In genomic region chr4:48836658-48837057, GRCh38 we compare ENCODE assay signal across 25 cellular contexts. TPM values are rescaled to one million over a fixed set of nuclear protein-coding genes. Genes with fewer than 3 reads are reported as not detected.
DNase-seq lines count a peak whose midpoint lies in the region; ATAC-seq, FAIRE-seq and TF ChIP-seq lines count a peak whose summit lies in the region.
"Had no signal": no experiment of that assay in that cellular context is flagged by ENCODE, and none has a peak within 500 bp of the region (broad histone marks: within the 10 kb centered on the region; RNA-seq: fewer than 3 reads in every experiment).

No MANE protein-coding gene starts in this region.

- H3K4me2 ChIP-seq in A549 (no peak overlapping the region), K562 (ENCODE audit: insufficient read depth, low read length) (no peak overlapping the region)
- H3K4me2 ChIP-seq: BLaER1 had no signal

- BruUV-seq in K562 (replicated peaks; lab: Mats Ljungman, UMichigan): no TSS peak

- no peaks in the 10 kb centered on the region for H3K27me3 ChIP-seq in K562 (ENCODE audit: control insufficient read depth in 2 of 2, insufficient read depth in 2 of 2, low read length in 2 of 2)
- H3K27me3 ChIP-seq: BE2C, BLaER1 had no signal

- H3K27ac ChIP-seq in A549 (no peak overlapping the region), K562 (ENCODE audit: extremely low read depth, low read depth, low read length) (no peak overlapping the region)
- H3K27ac ChIP-seq: 22Rv1, BLaER1 had no signal

- WGBS in A549 (ENCODE audit: missing lambda C conversion rate): 94% methylated on average over 4 of the region's 4 CpGs
- 94% methylated on average over 4 of the region's 4 CpGs for WGBS in K562 (ENCODE audit: insufficient coverage, low coverage, missing lambda C conversion rate)

- H4K20me1 ChIP-seq in K562 (replicated peaks; ENCODE audit: control insufficient read depth, insufficient read depth, low read length): no peaks in the 10 kb centered on the region

- TF ChIP-seq POLR2A in A549 (IDR thresholded peaks at IDR 0.05; ENCODE audit: low read length) (no peak), K562 (conservative IDR thresholded peaks at IDR 0.05) (no peak)

- in situ Hi-C loops in K562 (cut with MboI): no loop called here

- no peak for TF ChIP-seq RAD21 in A549 (conservative IDR thresholded peaks at IDR 0.05 in 1 of 2, IDR thresholded peaks at IDR 0.05 in 1 of 2)
- TF ChIP-seq RAD21 in K562 (CRISPR knock-in tag; conservative IDR thresholded peaks at IDR 0.05 in 1 of 2, IDR thresholded peaks at IDR 0.05 in 1 of 2): no peak

- peaks cover 13% of the 10 kb centered on the region for H3K36me3 Mint-ChIP-seq in activated naive CD8-positive, alpha-beta T cell
- peaks cover 32% of the 10 kb centered on the region for H3K36me3 Mint-ChIP-seq in activated naive CD8-positive, alpha-beta T cell treated with anti-CD3 and anti-CD28 coated beads for 36 hours

- no peak for TF ChIP-seq EP300 in A549 (IDR thresholded peaks at IDR 0.05)
- no peak for TF ChIP-seq EP300 in K562 (IDR thresholded peaks at IDR 0.05; ENCODE audit: low read length)

- TF ChIP-seq CTCF in A549 (IDR thresholded peaks at IDR 0.05): no peak
- TF ChIP-seq CTCF in K562 (IDR thresholded peaks at IDR 0.05 in 2 of 3, conservative IDR thresholded peaks at IDR 0.05 in 1 of 3; ENCODE audit: insufficient read depth in 2 of 3, low read depth in 1 of 3, low read length in 3 of 3): no peak

- no peak overlapping the region for H3K4me3 Mint-ChIP-seq in activated naive CD8-positive, alpha-beta T cell
- H3K4me3 Mint-ChIP-seq in activated naive CD8-positive, alpha-beta T cell treated with anti-CD3 and anti-CD28 coated beads for 36 hours: no peak overlapping the region
- H3K4me3 Mint-ChIP-seq: CD14-positive monocyte; CD4-positive, alpha-beta memory T cell; CD4-positive, CD25-positive, alpha-beta regulatory T cell; CD8-positive, alpha-beta memory T cell had no signal

- CTCF ChIA-PET in A549 (lab: Yijun Ruan, JAX) (interaction anchor here (0.8 to 1.2 kb wide), 2 partner anchors 235 to 258 kb away, joined by 3 read pairs; no protein-coding TSS in a partner anchor), K562 (lab: Yijun Ruan, JAX; ENCODE audit: low intra/inter-chr PET ratio) (no interaction called here)

- intact Hi-C loops in K562 (cut with micrococcal nuclease): no loop called here

- H3K27ac Mint-ChIP-seq in activated naive CD8-positive, alpha-beta T cell: peak overlapping the region; percentile 35
- no peak overlapping the region for H3K27ac Mint-ChIP-seq in activated naive CD8-positive, alpha-beta T cell treated with anti-CD3 and anti-CD28 coated beads for 36 hours
- H3K27ac Mint-ChIP-seq: CD14-positive monocyte; CD4-positive, CD25-positive, alpha-beta regulatory T cell had no signal

- H3K79me2 ChIP-seq in K562 (ENCODE audit: control insufficient read depth, insufficient read depth, low read length): peaks cover 79% of the 10 kb centered on the region

- peaks cover 46% of the 10 kb centered on the region for H3K4me1 Mint-ChIP-seq in activated naive CD8-positive, alpha-beta T cell (ENCODE audit: low read depth)
- H3K4me1 Mint-ChIP-seq in activated naive CD8-positive, alpha-beta T cell treated with anti-CD3 and anti-CD28 coated beads for 36 hours: peaks cover 21% of the 10 kb centered on the region

- H3K9me1 ChIP-seq in K562 (ENCODE audit: control insufficient read depth, insufficient read depth, low read length): no peaks in the 10 kb centered on the region

- H3K4me3 ChIP-seq in A549 (no peak overlapping the region), K562 (no peak overlapping the region)
- H3K4me3 ChIP-seq: BLaER1, GM12878 had no signal

- no peaks in the 10 kb centered on the region for H3K9me3 ChIP-seq in A549
- no peaks in the 10 kb centered on the region for H3K9me3 ChIP-seq in K562 (replicated peaks; ENCODE audit: control insufficient read depth, insufficient read depth, low read depth, low read length)
- H3K9me3 ChIP-seq: BE2C, BLaER1 had no signal

- no peak for DNase-seq in activated naive CD8-positive, alpha-beta T cell treated with anti-CD3 and anti-CD28 coated beads for 36 hours
- DNase-seq in A549 (ENCODE audit: low read depth in 1 of 2, low spot score in 1 of 2): no peak
- no peak for DNase-seq in K562 (ENCODE audit: extremely low read depth in 1 of 4, low spot score in 3 of 4)
- no peak for DNase-seq in stimulated activated CD4-positive, alpha-beta T cell treated with anti-CD3 and anti-CD28 coated beads, Interleukin-4, amount 100 ng/mL, for 1 hour
- DNase-seq: ACHN; BE2C; C1 segment of cervical spinal cord; CD4-positive, alpha-beta memory T cell; CD4-positive, CD25-positive, alpha-beta regulatory T cell; CD8-positive, alpha-beta memory T cell; COR-L47; DMS 273 treated with DMSO at 0.1 percent for 48 hours; DMS153; DMS53; DMS79; DND-41; EL; GDM1 had no signal

- H3K27me3 Mint-ChIP-seq in activated naive CD8-positive, alpha-beta T cell: no peaks in the 10 kb centered on the region
- no peaks in the 10 kb centered on the region for H3K27me3 Mint-ChIP-seq in activated naive CD8-positive, alpha-beta T cell treated with anti-CD3 and anti-CD28 coated beads for 36 hours
- H3K27me3 Mint-ChIP-seq: CD4-positive, alpha-beta memory T cell; CD4-positive, CD25-positive, alpha-beta regulatory T cell; CD8-positive, alpha-beta memory T cell had no signal

- FAIRE-seq in A549 (lab: Jason Lieb, UNC) (no peak), K562 (lab: Jason Lieb, UNC) (no peak)
- FAIRE-seq: GM12878, GM12892, GM18507 had no signal

- H3K36me3 ChIP-seq in K562 (ENCODE audit: control insufficient read depth, insufficient read depth, low read length): peaks cover 88% of the 10 kb centered on the region

- POLR2A ChIA-PET in A549 (lab: Yijun Ruan, JAX) (no interaction called here), K562 (lab: Yijun Ruan, JAX) (interaction anchor here (0.7 to 2.8 kb wide), 3 partner anchors 10 to 19 kb away, joined by 3 to 10 read pairs (median 3); no protein-coding TSS in a partner anchor)

- H2AFZ ChIP-seq in K562 (ENCODE audit: low read depth, low read length): no peak overlapping the region

- ATAC-seq in A549 (no peak), K562 (no peak)
- ATAC-seq: GM12878 had no signal

- H3K4me1 ChIP-seq in A549 (peaks cover 8% of the 10 kb centered on the region; the same call in 2 of the 3 replicates), K562 (replicated peaks in 1 of 2; ENCODE audit: control insufficient read depth in 2 of 2, insufficient read depth in 2 of 2, low read length in 2 of 2) (no peaks in the 10 kb centered on the region)
- H3K4me1 ChIP-seq: BE2C had no signal

- no peak overlapping the region for H3K9ac ChIP-seq in K562 (ENCODE audit: insufficient read depth in 1 of 2, low read depth in 2 of 2, low read length in 2 of 2)
- H3K9ac ChIP-seq: BLaER1 had no signal

- H3K9me3 Mint-ChIP-seq in activated naive CD8-positive, alpha-beta T cell (ENCODE audit: low read depth): no peaks in the 10 kb centered on the region
- H3K9me3 Mint-ChIP-seq in activated naive CD8-positive, alpha-beta T cell treated with anti-CD3 and anti-CD28 coated beads for 36 hours: no peaks in the 10 kb centered on the region
- H3K9me3 Mint-ChIP-seq: CD4-positive, alpha-beta memory T cell; CD8-positive, alpha-beta memory T cell had no signal

RNA-seq across cellular contexts. Expression of gene OCIAD1, which starts 5.8 kb away (rescaled TPM):
- 100 to 1,000 TPM; 116 to 122 TPM for total RNA-seq in activated naive CD8-positive, alpha-beta T cell treated with anti-CD3 and anti-CD28 coated beads for 36 hours
- polyA plus RNA-seq in A549 (2011; rRNA removed) (155 and 210 TPM in 2 replicates), A549 (2017; fragmentation: RNase III; extraction: RNeasy Plus Mini Kit Qiagen cat#74134 plus additional on column Dnase treatment) (143 to 163 TPM (median 156 TPM) in 3 replicates), K562 (2011; rRNA removed) (223 and 278 TPM in 2 replicates), K562 (2014; fragmentation: Illumina TruSeq; extraction: Trizol) (304 and 358 TPM in 2 replicates), K562 (2014; fragmentation: Nextera tagmentation; extraction: Ambion mirVana) (100 to 1,000 TPM; 204 to 222 TPM), K562 (2014; rRNA removed) (188 and 200 TPM in 2 replicates)
- 62.0 and 65.9 TPM in 2 replicates for polyA plus RNA-seq in A549 (2012; cell fraction: cytosol; rRNA removed)
- 44.3 and 61.5 TPM in 2 replicates for polyA plus RNA-seq in A549 (2012; cell fraction: nucleus; rRNA removed)
- polyA minus RNA-seq in A549 (2011; rRNA and poly(A)+ RNA removed): 38.7 and 59.5 TPM in 2 replicates
- total RNA-seq in K562 (2011; cell fraction: chromatin; rRNA removed; ENCODE audit: low replicate concordance): 114 and 265 TPM in 2 replicates
- 122 and 132 TPM in 2 replicates for total RNA-seq in K562 (2011; cell fraction: nucleolus; rRNA removed)
- total RNA-seq in K562 (2011; cell fraction: nucleoplasm; rRNA removed): 169 and 184 TPM in 2 replicates
- total RNA-seq in K562 (2014; rRNA removed) (93.1 and 99.0 TPM in 2 replicates), K562 (2014; rRNA removed; fragmentation: Illumina TruSeq; extraction: Trizol) (196 and 197 TPM in 2 replicates), K562 (2015; rRNA removed; fragmentation: Illumina TruSeq; extraction: Trizol) (148 and 163 TPM in 2 replicates), K562 (2021) (134 and 148 TPM in 2 replicates)
- polyA plus RNA-seq in K562 (2011; cell fraction: cytosol; rRNA removed): 68.0 and 101 TPM in 2 replicates
- polyA plus RNA-seq in K562 (2011; cell fraction: nucleus; rRNA removed): 107 and 109 TPM in 2 replicates
- 173 and 180 TPM in 2 replicates for polyA plus RNA-seq in K562 (2012)
- 90.9 and 99.1 TPM in 2 replicates for polyA minus RNA-seq in K562 (2011; rRNA and poly(A)+ RNA removed)
- polyA minus RNA-seq in K562 (2011; cell fraction: cytosol; rRNA and poly(A)+ RNA removed): 41.0 and 57.6 TPM in 2 replicates
- polyA minus RNA-seq in K562 (2011; cell fraction: nucleus; rRNA and poly(A)+ RNA removed): 71.1 and 117 TPM in 2 replicates

RNA-seq across cellular contexts. Expression of gene FRYL, which starts 56.6 kb away (rescaled TPM):
- 10 to 100 TPM; 54.0 to 63.8 TPM for total RNA-seq in activated naive CD8-positive, alpha-beta T cell treated with anti-CD3 and anti-CD28 coated beads for 36 hours
- polyA plus RNA-seq in A549 (2011; rRNA removed): 18.6 and 21.1 TPM in 2 replicates
- polyA plus RNA-seq in A549 (2012; cell fraction: cytosol; rRNA removed): 2.2 and 3.1 TPM in 2 replicates
- 5.7 and 7.3 TPM in 2 replicates for polyA plus RNA-seq in A549 (2012; cell fraction: nucleus; rRNA removed)
- polyA plus RNA-seq in A549 (2017; fragmentation: RNase III; extraction: RNeasy Plus Mini Kit Qiagen cat#74134 plus additional on column Dnase treatment): 6.4 to 7.1 TPM (median 7.0 TPM) in 3 replicates
- polyA minus RNA-seq in A549 (2011; rRNA and poly(A)+ RNA removed): 36.2 and 38.4 TPM in 2 replicates
- 54.3 and 216 TPM in 2 replicates for total RNA-seq in K562 (2011; cell fraction: chromatin; rRNA removed; ENCODE audit: low replicate concordance)
- total RNA-seq in K562 (2011; cell fraction: nucleolus; rRNA removed): 36.9 and 53.4 TPM in 2 replicates
- 66.0 and 97.4 TPM in 2 replicates for total RNA-seq in K562 (2011; cell fraction: nucleoplasm; rRNA removed)
- total RNA-seq in K562 (2014; rRNA removed): 15.9 and 31.6 TPM in 2 replicates
- total RNA-seq in K562 (2014; rRNA removed; fragmentation: Illumina TruSeq; extraction: Trizol): 29.3 and 36.9 TPM in 2 replicates
- total RNA-seq in K562 (2015; rRNA removed; fragmentation: Illumina TruSeq; extraction: Trizol): 31.7 and 34.9 TPM in 2 replicates
- total RNA-seq in K562 (2021): 24.1 and 25.8 TPM in 2 replicates
- 16.0 and 21.7 TPM in 2 replicates for polyA plus RNA-seq in K562 (2011; rRNA removed)
- polyA plus RNA-seq in K562 (2011; cell fraction: cytosol; rRNA removed): 4.9 and 8.5 TPM in 2 replicates
- 24.7 and 39.0 TPM in 2 replicates for polyA plus RNA-seq in K562 (2011; cell fraction: nucleus; rRNA removed)
- polyA plus RNA-seq in K562 (2012): 10.3 and 14.0 TPM in 2 replicates
- 11.4 and 13.2 TPM in 2 replicates for polyA plus RNA-seq in K562 (2014; fragmentation: Illumina TruSeq; extraction: Trizol)
- 1 to 10 TPM; 7.2 TPM for polyA plus RNA-seq in K562 (2014; fragmentation: Nextera tagmentation; extraction: Ambion mirVana)
- polyA plus RNA-seq in K562 (2014; rRNA removed): 9.3 and 11.5 TPM in 2 replicates
- polyA minus RNA-seq in K562 (2011; rRNA and poly(A)+ RNA removed): 96.4 and 106 TPM in 2 replicates
- polyA minus RNA-seq in K562 (2011; cell fraction: cytosol; rRNA and poly(A)+ RNA removed): 18.9 and 26.7 TPM in 2 replicates
- polyA minus RNA-seq in K562 (2011; cell fraction: nucleus; rRNA and poly(A)+ RNA removed): 125 and 183 TPM in 2 replicates
